ENCODE assay signal across 8 cellular contexts in genomic region chr15:65305144-65305758, GRCh38. TPM values are rescaled to one million over a fixed set of nuclear protein-coding genes. Genes with fewer than 3 reads are reported as not detected.
A peak's percentile ranks its signal among the peaks of the same experiment; 100 is the strongest.
DNase-seq lines count a peak whose midpoint lies in the region; ATAC-seq and TF ChIP-seq lines count a peak whose summit lies in the region.

No MANE protein-coding gene starts in this region.

- peaks cover 4% of the 10 kb centered on the region for H3K4me1 ChIP-seq in thymus (ENCODE audit: control insufficient read depth, insufficient read depth, low read length)

- H3K27ac Mint-ChIP-seq in HFFc6: peak overlapping the region; percentile 99
- peak overlapping the region; percentile 97 for H3K27ac Mint-ChIP-seq in activated naive CD4-positive, alpha-beta T cell treated with anti-CD3 and anti-CD28 coated beads for 36 hours

- no peaks in the 10 kb centered on the region for H3K36me3 Mint-ChIP-seq in HFFc6 (ENCODE audit: low read depth)
- H3K36me3 Mint-ChIP-seq in activated naive CD4-positive, alpha-beta T cell treated with anti-CD3 and anti-CD28 coated beads for 36 hours (ENCODE audit: low read depth): no peaks in the 10 kb centered on the region

- no peaks in the 10 kb centered on the region for H3K27me3 ChIP-seq in thymus (ENCODE audit: control insufficient read depth, insufficient read depth)

- no peak for DNase-seq in AG10803 (ENCODE audit: low read depth)
- peak; percentile 99 for DNase-seq in HFFc6
- no peak for DNase-seq in activated naive CD4-positive, alpha-beta T cell treated with anti-CD3 and anti-CD28 coated beads for 36 hours
- DNase-seq in left colon: no peak
- no peak for DNase-seq in effector CD8-positive, alpha-beta T cell (lab: John Stamatoyannopoulos, UW)
- DNase-seq in HPDE6-E6E7 (ENCODE audit: extremely low spot score): no peak

- peak; percentile 19 for ATAC-seq in left colon
- no peak for ATAC-seq in HG03565 (IDR thresholded peaks at IDR 0.05; ENCODE audit: unreplicated experiment)

- 64% methylated on average over 14 of the region's 14 CpGs for WGBS in thymus

- no peaks in the 10 kb centered on the region for H3K9me3 ChIP-seq in thymus (ENCODE audit: control insufficient read depth)

- H3K27ac ChIP-seq in thymus (ENCODE audit: low read depth): peak overlapping the region; percentile 94

- H3K4me3 Mint-ChIP-seq in HFFc6: peak overlapping the region; percentile 94; the same call in 1 of the 2 replicates
- H3K4me3 Mint-ChIP-seq in activated naive CD4-positive, alpha-beta T cell treated with anti-CD3 and anti-CD28 coated beads for 36 hours: peak overlapping the region; percentile 89

- H3K27me3 Mint-ChIP-seq in HFFc6 (ENCODE audit: insufficient read depth): peaks cover 10% of the 10 kb centered on the region
- H3K27me3 Mint-ChIP-seq in activated naive CD4-positive, alpha-beta T cell treated with anti-CD3 and anti-CD28 coated beads for 36 hours (ENCODE audit: low read depth): peaks cover 4% of the 10 kb centered on the region

- no peaks in the 10 kb centered on the region for H3K36me3 ChIP-seq in thymus (ENCODE audit: control insufficient read depth, insufficient read depth)

- CTCF ChIA-PET in activated naive CD4-positive, alpha-beta T cell treated with anti-CD3 and anti-CD28 coated beads for 36 hours (lab: Charles Lee): interaction anchor here (0.6 to 2.3 kb wide), 7 partner anchors 14 to 249 kb away, joined by 3 to 14 read pairs (median 4); partner anchors contain the start of gene CILP

- intact Hi-C loops in activated naive CD4-positive, alpha-beta T cell treated with anti-CD3 and anti-CD28 coated beads for 36 hours (cut with micrococcal nuclease): loop anchor here (2.0 to 10.0 kb wide), 2 partner anchors 410 to 1190 kb away; partner anchors contain the start of gene SNAPC5
- intact Hi-C loops in left colon (cut with DNase I, micrococcal nuclease): no loop called here

- TF ChIP-seq CTCF in AG10803 (conservative IDR thresholded peaks at IDR 0.05; ENCODE audit: low read length): no peak
- no peak for TF ChIP-seq CTCF in HFFc6 (IDR thresholded peaks at IDR 0.05)

- peak overlapping the region; percentile 8; the same call in 1 of the 2 replicates for H3K4me3 ChIP-seq in AG10803 (ENCODE audit: low read length)
- H3K4me3 ChIP-seq in thymus (ENCODE audit: low read length): peak overlapping the region; percentile 73

- H3K9me3 Mint-ChIP-seq in HFFc6: no peaks in the 10 kb centered on the region
- H3K9me3 Mint-ChIP-seq in activated naive CD4-positive, alpha-beta T cell treated with anti-CD3 and anti-CD28 coated beads for 36 hours: no peaks in the 10 kb centered on the region

- peaks cover 30% of the 10 kb centered on the region for H3K4me1 Mint-ChIP-seq in HFFc6 (ENCODE audit: low read depth)
- H3K4me1 Mint-ChIP-seq in activated naive CD4-positive, alpha-beta T cell treated with anti-CD3 and anti-CD28 coated beads for 36 hours (ENCODE audit: low read depth): peaks cover 23% of the 10 kb centered on the region

RNA-seq across cellular contexts. Expression of gene RNU5B-1, which starts 0.8 kb away (rescaled TPM):
- total RNA-seq in HFFc6 (2021; fragmentation: NEBNext Ultra II Directional; extraction: Animal tissue kit (Norgen Biotek cat#: 25700)): 10 to 100 TPM in 2 of 6 experiments, 1 to 10 TPM in 1, not detected in 3; 8.6 to 18.0 (median 10.5) TPM
- total RNA-seq in activated naive CD4-positive, alpha-beta T cell treated with anti-CD3 and anti-CD28 coated beads for 36 hours: not detected
- not detected for total RNA-seq in left colon
- not detected for polyA plus RNA-seq in thymus

RNA-seq across cellular contexts. Expression of gene RNU5A-1, which starts 9.4 kb away (rescaled TPM):
- total RNA-seq in HFFc6 (2021; fragmentation: NEBNext Ultra II Directional; extraction: Animal tissue kit (Norgen Biotek cat#: 25700)): not detected
- total RNA-seq in activated naive CD4-positive, alpha-beta T cell treated with anti-CD3 and anti-CD28 coated beads for 36 hours: not detected
- not detected for total RNA-seq in left colon
- polyA plus RNA-seq in thymus: not detected

RNA-seq across cellular contexts. Expression of gene PARP16, which starts 18.6 kb away (rescaled TPM):
- total RNA-seq in HFFc6 (2021; fragmentation: NEBNext Ultra II Directional; extraction: Animal tissue kit (Norgen Biotek cat#: 25700)): 1 to 10 TPM; 4.1 to 5.1 (median 4.4) TPM
- total RNA-seq in activated naive CD4-positive, alpha-beta T cell treated with anti-CD3 and anti-CD28 coated beads for 36 hours: 10 to 100 TPM; 16.2 to 16.8 TPM
- 1 to 10 TPM; 7.6 to 9.0 TPM for total RNA-seq in left colon
- polyA plus RNA-seq in thymus: 12.7 TPM
